In genomic region chr17:58224315-58224714, GRCh38 we compare ENCODE assay signal across 1 cellular context.
TF ChIP-seq lines count a peak whose summit lies in the region.

No MANE protein-coding gene starts in this region.

TF ChIP-seq in K562, 482 proteins besides CTCF, POLR2A, EP300 and RAD21 (continues in another document):
- TF ChIP-seq MBD2 (IDR thresholded peaks at IDR 0.05; ENCODE audit: borderline replicate concordance, low read depth), result no peak
- no peak for TF ChIP-seq BACH1 (tag; IDR thresholded peaks at IDR 0.05)
- TF ChIP-seq GTF2B (IDR thresholded peaks at IDR 0.05; ENCODE audit: extremely low read depth, insufficient read length), result no peak
- TF ChIP-seq BRCA1 (IDR thresholded peaks at IDR 0.05), result no peak
- TF ChIP-seq BRCA1 (CRISPR knock-in tag; IDR thresholded peaks at IDR 0.05), result no peak
- TF ChIP-seq TEAD4 (IDR thresholded peaks at IDR 0.05; ENCODE audit: low read length), result peak; percentile 45; the same call in 1 of the 2 replicates
- TF ChIP-seq TEAD4 (CRISPR knock-in tag; IDR thresholded peaks at IDR 0.05; ENCODE audit: borderline replicate concordance), result no peak
- TF ChIP-seq SPI1 (IDR thresholded peaks at IDR 0.05; ENCODE audit: borderline replicate concordance, low read depth, low read length), result no peak
- no peak for TF ChIP-seq RB1 (IDR thresholded peaks at IDR 0.05; ENCODE audit: low read depth)
- no peak for TF ChIP-seq ELF4 (CRISPR knock-in tag; IDR thresholded peaks at IDR 0.05)
- TF ChIP-seq JUND (IDR thresholded peaks at IDR 0.05; ENCODE audit: borderline replicate concordance, low read depth, low read length), result peak; percentile 92
- TF ChIP-seq JUND (tag; IDR thresholded peaks at IDR 0.05; ENCODE audit: borderline replicate concordance, low read depth, low read length), result peak; percentile 93
- TF ChIP-seq ZNF140 (CRISPR knock-in tag; IDR thresholded peaks at IDR 0.05), result no peak
- TF ChIP-seq STAT5B (CRISPR knock-in tag; IDR thresholded peaks at IDR 0.05), result no peak
- TF ChIP-seq HIVEP1 (CRISPR knock-in tag; IDR thresholded peaks at IDR 0.05), result no peak
- no peak for TF ChIP-seq KDM5B (IDR thresholded peaks at IDR 0.05; ENCODE audit: insufficient replicate concordance, low read depth, low read length)
- no peak for TF ChIP-seq U2AF1 (optimal IDR thresholded peaks at IDR 0.05; ENCODE audit: low read depth, low read length)
- peak; percentile 17; the same call in 1 of the 2 replicates for TF ChIP-seq ZNF316 (IDR thresholded peaks at IDR 0.05)
- no peak for TF ChIP-seq RHOXF2B (CRISPR knock-in tag; conservative IDR thresholded peaks at IDR 0.05)
- TF ChIP-seq ZNF197 (CRISPR knock-in tag; IDR thresholded peaks at IDR 0.05; ENCODE audit: low read depth), result no peak
- no peak for TF ChIP-seq KAT7 (CRISPR knock-in tag; IDR thresholded peaks at IDR 0.05; ENCODE audit: borderline replicate concordance)
- TF ChIP-seq ZNF830 (CRISPR knock-in tag; IDR thresholded peaks at IDR 0.05), result no peak
- no peak for TF ChIP-seq GTF3C2 (IDR thresholded peaks at IDR 0.05; ENCODE audit: borderline replicate concordance, extremely low read depth, insufficient read length)
- no peak for TF ChIP-seq TFAP4 (CRISPR knock-in tag; IDR thresholded peaks at IDR 0.05; ENCODE audit: borderline replicate concordance)
- no peak for TF ChIP-seq FOXO4 (CRISPR knock-in tag; IDR thresholded peaks at IDR 0.05)
- no peak for TF ChIP-seq GABPA (tag; conservative IDR thresholded peaks at IDR 0.05; ENCODE audit: low read depth)
- no peak for TF ChIP-seq ZBTB33 (CRISPR knock-in tag; IDR thresholded peaks at IDR 0.05)
- TF ChIP-seq KLF1 (tag; IDR thresholded peaks at IDR 0.05), result no peak
- peak; percentile 75 for TF ChIP-seq DPF2 (IDR thresholded peaks at IDR 0.05)
- TF ChIP-seq NFXL1 (CRISPR knock-in tag; IDR thresholded peaks at IDR 0.05), result no peak
- no peak for TF ChIP-seq ZNF212 (CRISPR knock-in tag; IDR thresholded peaks at IDR 0.05)
- no peak for TF ChIP-seq PHB2 (IDR thresholded peaks at IDR 0.05; ENCODE audit: low read depth)
- TF ChIP-seq ZBTB1 (CRISPR knock-in tag; IDR thresholded peaks at IDR 0.05; ENCODE audit: borderline replicate concordance, low read depth), result no peak
- no peak for TF ChIP-seq E2F6 (IDR thresholded peaks at IDR 0.05; ENCODE audit: borderline replicate concordance in 1 of 2, extremely low read depth in 1 of 2, insufficient read depth in 1 of 2, insufficient read length in 1 of 2, low read depth in 1 of 2, low read length in 1 of 2, poor library complexity in 1 of 2, severe bottlenecking in 1 of 2)
- TF ChIP-seq PCBP2 (IDR thresholded peaks at IDR 0.05; ENCODE audit: low read depth, low read length, poor library complexity, severe bottlenecking), result no peak
- no peak for TF ChIP-seq ZNF184 (CRISPR knock-in tag; IDR thresholded peaks at IDR 0.05)
- TF ChIP-seq ARID1B (IDR thresholded peaks at IDR 0.05), result peak; percentile 61
- no peak for TF ChIP-seq TBP (optimal IDR thresholded peaks at IDR 0.05; ENCODE audit: low read depth, low read length)
- no peak for TF ChIP-seq MAFK (IDR thresholded peaks at IDR 0.05; ENCODE audit: low read length)
- TF ChIP-seq KHSRP (IDR thresholded peaks at IDR 0.05), result no peak
- no peak for TF ChIP-seq UBTF (IDR thresholded peaks at IDR 0.05; ENCODE audit: borderline replicate concordance in 1 of 2, low read depth in 2 of 2, low read length in 2 of 2)
- no peak for TF ChIP-seq ARID3B (CRISPR knock-in tag; IDR thresholded peaks at IDR 0.05; ENCODE audit: borderline replicate concordance)
- TF ChIP-seq ATF3 (IDR thresholded peaks at IDR 0.05), result peak; percentile 94
- peak; percentile 64; the same call in 1 of the 2 replicates for TF ChIP-seq ATF3 (CRISPR knock-in tag; conservative IDR thresholded peaks at IDR 0.05)
- TF ChIP-seq NFE2 (IDR thresholded peaks at IDR 0.05; ENCODE audit: low read depth), result peak; percentile 60
- no peak for TF ChIP-seq CREB5 (CRISPR knock-in tag; IDR thresholded peaks at IDR 0.05)
- TF ChIP-seq MTA3 (IDR thresholded peaks at IDR 0.05; ENCODE audit: borderline replicate concordance), result no peak
- peak; percentile 68; the same call in 1 of the 2 replicates for TF ChIP-seq LEF1 (IDR thresholded peaks at IDR 0.05)
- no peak for TF ChIP-seq MCM5 (IDR thresholded peaks at IDR 0.05; ENCODE audit: low read depth)
- TF ChIP-seq SMAD4 (CRISPR knock-in tag; conservative IDR thresholded peaks at IDR 0.05), result no peak
- no peak for TF ChIP-seq IRF2 (CRISPR knock-in tag; IDR thresholded peaks at IDR 0.05)
- TF ChIP-seq NCOA4 (IDR thresholded peaks at IDR 0.05; ENCODE audit: partially characterized antibody), result no peak
- TF ChIP-seq CBX5 (IDR thresholded peaks at IDR 0.05; ENCODE audit: borderline replicate concordance, low read depth), result no peak
